In the genomic region with DNA sequence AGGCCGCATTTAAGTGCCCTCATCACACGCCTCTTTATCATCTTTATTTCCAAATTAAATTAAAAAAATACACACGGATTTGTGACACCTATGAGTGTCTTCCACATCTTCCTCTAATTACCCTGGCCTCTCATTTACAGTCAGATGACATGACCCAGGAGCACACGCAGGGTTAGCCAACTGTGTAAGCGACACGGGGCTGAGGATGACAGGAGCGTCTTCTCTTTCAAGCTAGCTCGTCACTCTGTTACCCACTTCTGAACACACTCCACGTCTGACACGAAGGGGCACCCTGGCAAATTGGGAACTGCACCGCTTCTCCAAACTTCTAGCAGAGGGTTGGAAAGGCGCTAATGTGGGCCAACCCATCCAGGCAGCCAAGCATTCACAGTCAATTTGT, we compare ENCODE assay signal across 15 cellular contexts.
DNase-seq lines count a peak whose midpoint lies in the region; ATAC-seq and TF ChIP-seq lines count a peak whose summit lies in the region.
"Had no signal": no experiment of that assay in that cellular context is flagged by ENCODE, and none has a peak within 500 bp of the region (broad histone marks: within the 10 kb centered on the region; RNA-seq: fewer than 3 reads in every experiment).

No MANE protein-coding gene starts in this region.

- no peak overlapping the region for H3K4me2 ChIP-seq in H9 (ENCODE audit: insufficient read depth, insufficient read length, low read length)

- no peak overlapping the region for H3T11ph ChIP-seq in H9 (ENCODE audit: low read length)

- TF ChIP-seq CTCF in H9 (conservative IDR thresholded peaks at IDR 0.05): no peak
- no peak for TF ChIP-seq CTCF in WTC11 (IDR thresholded peaks at IDR 0.05)
- TF ChIP-seq CTCF in mesothelial cell of epicardium (IDR thresholded peaks at IDR 0.05; ENCODE audit: unreplicated experiment): no peak

- no peaks in the 10 kb centered on the region for H3K23me2 ChIP-seq in H9 (ENCODE audit: insufficient read length, low read depth, low read length, poor library complexity, severe bottlenecking)

- H2BK120ac ChIP-seq in H9 (ENCODE audit: low read depth, low read length, poor library complexity, severe bottlenecking): no peak overlapping the region

- H3K4me3 Mint-ChIP-seq in H9 (no peak overlapping the region), WTC11 (no peak overlapping the region), mesothelial cell of epicardium (no peak overlapping the region)
- H3K4me3 Mint-ChIP-seq in activated CD8-positive, alpha-beta memory T cell treated with anti-CD3 and anti-CD28 coated beads, Interleukin-2, amount 10 ng/mL, durations not matched to agents 7 days and 5 days: no peak overlapping the region
- H3K4me3 Mint-ChIP-seq: CD4-positive, alpha-beta memory T cell had no signal

- no peak overlapping the region for H2AFZ ChIP-seq in H9 (ENCODE audit: low read length)
- H2AFZ ChIP-seq: GM23248 had no signal

- H4K20me1 ChIP-seq in H9 (ENCODE audit: control insufficient read depth, insufficient read depth, insufficient read length): no peaks in the 10 kb centered on the region

- no peak for DNase-seq in H9
- no peak for DNase-seq in WTC11 (ENCODE audit: low spot score)
- no peak for DNase-seq in mesothelial cell of epicardium (ENCODE audit: low spot score in 2 of 2, unreplicated experiment in 2 of 2)
- DNase-seq in SKM-1 (lab: John Stamatoyannopoulos, UW; ENCODE audit: unreplicated experiment): no peak
- DNase-seq in pons (ENCODE audit: low spot score): no peak
- no peak for DNase-seq in activated CD8-positive, alpha-beta memory T cell treated with anti-CD3 and anti-CD28 coated beads, Interleukin-2, amount 10 ng/mL, durations not matched to agents 7 days and 5 days
- DNase-seq: BE2C; CD4-positive, alpha-beta memory T cell; DMS153; DMS79 treated with DMSO at 0.1 percent for 48 hours; EL; GM23248; H7 had no signal

- H3K9me3 Mint-ChIP-seq in H9: no peaks in the 10 kb centered on the region
- no peaks in the 10 kb centered on the region for H3K9me3 Mint-ChIP-seq in WTC11
- no peaks in the 10 kb centered on the region for H3K9me3 Mint-ChIP-seq in mesothelial cell of epicardium
- H3K9me3 Mint-ChIP-seq in activated CD8-positive, alpha-beta memory T cell treated with anti-CD3 and anti-CD28 coated beads, Interleukin-2, amount 10 ng/mL, durations not matched to agents 7 days and 5 days (ENCODE audit: low read depth): no peaks in the 10 kb centered on the region

- no peak overlapping the region for H3K23ac ChIP-seq in H9 (ENCODE audit: insufficient read length, low read depth, low read length)

- no peak overlapping the region for H3K14ac ChIP-seq in H9 (ENCODE audit: insufficient read depth, low read length)

- H3K36me3 Mint-ChIP-seq in H9 (ENCODE audit: insufficient read depth in 1 of 3, low read depth in 3 of 3) (peaks cover 0 to 45% (median 34%) of the 10 kb centered on the region in 3 experiments; a peak in 4 of 7 replicates), WTC11 (peaks cover 29% of the 10 kb centered on the region), mesothelial cell of epicardium (peaks cover 41% of the 10 kb centered on the region)
- H3K36me3 Mint-ChIP-seq in activated CD8-positive, alpha-beta memory T cell treated with anti-CD3 and anti-CD28 coated beads, Interleukin-2, amount 10 ng/mL, durations not matched to agents 7 days and 5 days: peaks cover 8% of the 10 kb centered on the region
- H3K36me3 Mint-ChIP-seq: CD4-positive, alpha-beta memory T cell had no signal

- H3K4me1 Mint-ChIP-seq in H9 (peaks cover 28 to 29% of the 10 kb centered on the region in 2 experiments), WTC11 (peaks cover 39% of the 10 kb centered on the region), mesothelial cell of epicardium (peaks cover 22% of the 10 kb centered on the region)
- H3K4me1 Mint-ChIP-seq in activated CD8-positive, alpha-beta memory T cell treated with anti-CD3 and anti-CD28 coated beads, Interleukin-2, amount 10 ng/mL, durations not matched to agents 7 days and 5 days: peaks cover 23% of the 10 kb centered on the region

- H3K9me3 ChIP-seq in H9 (ENCODE audit: control insufficient read depth, low read depth, low read length): no peaks in the 10 kb centered on the region
- H3K9me3 ChIP-seq: BE2C had no signal

- CTCF ChIA-PET in WTC11 (lab: Charles Lee): no interaction called here
- CTCF ChIA-PET in activated CD8-positive, alpha-beta memory T cell treated with anti-CD3 and anti-CD28 coated beads, Interleukin-2, amount 10 ng/mL, durations not matched to agents 7 days and 5 days (lab: Charles Lee): interaction anchor here (1.3 kb wide), 1 partner anchor 192 kb away, joined by 4 read pairs; no protein-coding TSS in a partner anchor

- H4K8ac ChIP-seq in H9 (replicated peaks; ENCODE audit: insufficient read length, low read depth, low read length): no peak overlapping the region

- no peaks in the 10 kb centered on the region for H3K27me3 ChIP-seq in H9 (ENCODE audit: insufficient read depth, low read length)

- H3K27ac Mint-ChIP-seq in H9 (peak overlapping the region in 2 of 3 experiments; percentile 29 to 31; a peak in 3 of 7 replicates), WTC11 (peak overlapping the region; percentile 50; the same call in 1 of the 2 replicates), mesothelial cell of epicardium (peak overlapping the region; percentile 58)
- no peak overlapping the region for H3K27ac Mint-ChIP-seq in activated CD8-positive, alpha-beta memory T cell treated with anti-CD3 and anti-CD28 coated beads, Interleukin-2, amount 10 ng/mL, durations not matched to agents 7 days and 5 days
- H3K27ac Mint-ChIP-seq: CD4-positive, alpha-beta memory T cell had no signal

- no CpG with 5 or more reads among the region's 12 CpGs for WGBS in H9 (ENCODE audit: extremely low coverage, insufficient read length, low lambda C conversion rate)

- no peak overlapping the region for H3K18ac ChIP-seq in H9 (ENCODE audit: insufficient read length, low read depth, low read length)

- H2AK5ac ChIP-seq in H9 (ENCODE audit: insufficient read length, low read length): no peak overlapping the region

- no peak overlapping the region for H2BK5ac ChIP-seq in H9 (ENCODE audit: insufficient read length, low read length)

- no peak overlapping the region for H2BK15ac ChIP-seq in H9 (ENCODE audit: low read depth, low read length)

- H3K56ac ChIP-seq in H9 (ENCODE audit: insufficient read length, low read depth, low read length): no peak overlapping the region

- no peak overlapping the region for H2BK12ac ChIP-seq in H9 (ENCODE audit: insufficient read length, low read depth, low read length)

- no peaks in the 10 kb centered on the region for H3K79me1 ChIP-seq in H9 (ENCODE audit: insufficient read depth, low read depth, low read length, poor library complexity, severe bottlenecking)

- ATAC-seq in WTC11 (no peak), HG03571 (IDR thresholded peaks at IDR 0.05; ENCODE audit: unreplicated experiment) (no peak)
- ATAC-seq in activated CD8-positive, alpha-beta memory T cell treated with anti-CD3 and anti-CD28 coated beads, Interleukin-2, amount 10 ng/mL, durations not matched to agents 7 days and 5 days: no peak

- H3K4me1 ChIP-seq in H9 (ENCODE audit: insufficient read depth, low read length): peaks cover 8% of the 10 kb centered on the region; the same call in 1 of the 2 replicates
- H3K4me1 ChIP-seq: BE2C had no signal

- no peak overlapping the region for H2BK20ac ChIP-seq in H9 (ENCODE audit: low read depth, low read length, poor library complexity, severe bottlenecking)

- H4K5ac ChIP-seq in H9 (ENCODE audit: insufficient read length, low read depth, low read length): no peak overlapping the region

- no peaks in the 10 kb centered on the region for H3K79me2 ChIP-seq in H9 (ENCODE audit: insufficient read depth, low read length)

- POLR2A ChIA-PET in WTC11 (lab: Charles Lee): interaction anchor here (0.7 kb wide), 1 partner anchor 206 kb away, joined by 4 read pairs; no protein-coding TSS in a partner anchor

- H3K27me3 Mint-ChIP-seq in H9 (ENCODE audit: low read depth) (no peaks in the 10 kb centered on the region; the same call in 1 of the 2 replicates), WTC11 (ENCODE audit: low read depth) (no peaks in the 10 kb centered on the region), mesothelial cell of epicardium (ENCODE audit: low read depth) (no peaks in the 10 kb centered on the region)
- peaks cover 2% of the 10 kb centered on the region for H3K27me3 Mint-ChIP-seq in activated CD8-positive, alpha-beta memory T cell treated with anti-CD3 and anti-CD28 coated beads, Interleukin-2, amount 10 ng/mL, durations not matched to agents 7 days and 5 days

- H3K27ac ChIP-seq in H9 (ENCODE audit: insufficient read length, low read depth, low read length): no peak overlapping the region
- H3K27ac ChIP-seq: C4-2B, GM23248 had no signal

- no peak overlapping the region for H3K4ac ChIP-seq in H9 (ENCODE audit: low read depth, low read length)

- no peak overlapping the region for H4K91ac ChIP-seq in H9 (ENCODE audit: insufficient read length, low read depth, low read length)

- H3K9ac ChIP-seq in H9 (ENCODE audit: extremely low read depth, insufficient read length, low read length): no peak overlapping the region
- H3K9ac ChIP-seq: GM23248 had no signal

TF ChIP-seq in WTC11, 78 proteins besides CTCF, POLR2A, EP300 and RAD21:
- TF ChIP-seq, protein P1, sequence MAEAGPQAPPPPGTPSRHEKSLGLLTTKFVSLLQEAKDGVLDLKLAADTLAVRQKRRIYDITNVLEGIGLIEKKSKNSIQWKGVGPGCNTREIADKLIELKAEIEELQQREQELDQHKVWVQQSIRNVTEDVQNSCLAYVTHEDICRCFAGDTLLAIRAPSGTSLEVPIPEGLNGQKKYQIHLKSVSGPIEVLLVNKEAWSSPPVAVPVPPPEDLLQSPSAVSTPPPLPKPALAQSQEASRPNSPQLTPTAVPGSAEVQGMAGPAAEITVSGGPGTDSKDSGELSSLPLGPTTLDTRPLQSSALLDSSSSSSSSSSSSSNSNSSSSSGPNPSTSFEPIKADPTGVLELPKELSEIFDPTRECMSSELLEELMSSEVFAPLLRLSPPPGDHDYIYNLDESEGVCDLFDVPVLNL (CRISPR knock-in tag; IDR thresholded peaks at IDR 0.05; ENCODE audit: borderline replicate concordance, low read depth): no peak
- TF ChIP-seq SOX15 (CRISPR knock-in tag; IDR thresholded peaks at IDR 0.05): no peak
- no peak for TF ChIP-seq KAT7 (CRISPR knock-in tag; IDR thresholded peaks at IDR 0.05; ENCODE audit: borderline replicate concordance)
- no peak for TF ChIP-seq NFE2L1 (CRISPR knock-in tag; IDR thresholded peaks at IDR 0.05)
- no peak for TF ChIP-seq OVOL2 (CRISPR knock-in tag; IDR thresholded peaks at IDR 0.05; ENCODE audit: borderline replicate concordance)
